Comparison of ENCODE assay signal across 8 cellular contexts in genomic region chrX:69163936-69164741, GRCh38. TPM values are rescaled to one million over a fixed set of nuclear protein-coding genes. Genes with fewer than 3 reads are reported as not detected.
DNase-seq lines count a peak whose midpoint lies in the region; ATAC-seq and TF ChIP-seq lines count a peak whose summit lies in the region.

No MANE protein-coding gene starts in this region.

- dilution Hi-C loops in IMR-90 (cut with HindIII; ENCODE audit: low sequenced_read_pairs, unreplicated experiment) = no loop called here

- 0 out of 2 replicates have a peak, but pooled peaks cover 5% of the 10 kb centered on the region for H3K9me1 ChIP-seq in IMR-90 (ENCODE audit: insufficient read depth, low read length)

- H2BK120ac ChIP-seq in IMR-90 (ENCODE audit: low read depth, low read length) = no peak overlapping the region

- ATAC-seq in IMR-90 (ENCODE audit: low read depth) (peak; percentile 50), right lobe of liver (peak; percentile 44 to 53 (median 48)), HG03135 (IDR thresholded peaks at IDR 0.05; ENCODE audit: unreplicated experiment) (no peak)

- H3K4ac ChIP-seq in IMR-90 (ENCODE audit: low read depth, low read length) = no peak overlapping the region; the same call in 1 of the 2 replicates

- H3K27me3 ChIP-seq in IMR-90 (ENCODE audit: control insufficient read depth, insufficient read depth, low read length) = peaks cover 8% of the 10 kb centered on the region
- H3K27me3 ChIP-seq in right lobe of liver = no peaks in the 10 kb centered on the region

- no peak for TF ChIP-seq RAD21 in IMR-90 (IDR thresholded peaks at IDR 0.05; ENCODE audit: low read length)

- BruUV-seq in IMR-90 (replicated peaks; lab: Mats Ljungman, UMichigan) = no TSS peak

- TF ChIP-seq CTCF in IMR-90 (conservative IDR thresholded peaks at IDR 0.05; ENCODE audit: low read depth, low read length) (no peak), choroid plexus epithelial cell (conservative IDR thresholded peaks at IDR 0.05; ENCODE audit: low read depth, low read length) (no peak), right lobe of liver (IDR thresholded peaks at IDR 0.05) (no peak)

- H2BK20ac ChIP-seq in IMR-90 (ENCODE audit: low read depth, low read length) = no peak overlapping the region

- H3K4me3 ChIP-seq in IMR-90 (ENCODE audit: insufficient read depth, low read depth, low read length) = peak overlapping the region; percentile 84
- peak overlapping the region; percentile 76 for H3K4me3 ChIP-seq in choroid plexus epithelial cell (ENCODE audit: low read depth, low read length)
- H3K4me3 ChIP-seq in right lobe of liver = peak overlapping the region; percentile 55 to 58 (median 57)

- H4K20me1 ChIP-seq in IMR-90 (ENCODE audit: insufficient read depth, low read length) = no peaks in the 10 kb centered on the region

- no peak overlapping the region for H4K8ac ChIP-seq in IMR-90 (ENCODE audit: low read depth in 2 of 2, low read length in 2 of 2)

- H3K9me3 ChIP-seq in IMR-90 (ENCODE audit: control insufficient read depth, insufficient read depth, low read length) (peaks cover 3% of the 10 kb centered on the region), right lobe of liver (no peaks in the 10 kb centered on the region)

- peak overlapping the region; percentile 60 for H2AK9ac ChIP-seq in IMR-90 (replicated peaks; ENCODE audit: low read depth, low read length, poor library complexity)

- H3K23ac ChIP-seq in IMR-90 (ENCODE audit: low read depth, low read length) = no peak overlapping the region

- intact Hi-C loops in IMR-90 (cut with micrococcal nuclease) (no loop called here), right lobe of liver (cut with DNase I) (no loop called here)

- no peak for TF ChIP-seq POLR2A in IMR-90 (IDR thresholded peaks at IDR 0.05; ENCODE audit: low read depth, low read length)
- TF ChIP-seq POLR2A in right lobe of liver (IDR thresholded peaks at IDR 0.05) = no peak

- 62% methylated on average over 7 of the region's 23 CpGs; no CpG with 5 or more reads in 1 of the 2 experiments for WGBS in IMR-90 (ENCODE audit: extremely low coverage in 2 of 2, insufficient read length in 1 of 2), 2 experiments
- WGBS in right lobe of liver (ENCODE audit: insufficient coverage, low coverage, low lambda C conversion rate, missing lambda C conversion rate) = 40% methylated on average over 23 of the region's 23 CpGs

- no peak overlapping the region for H2AK5ac ChIP-seq in IMR-90 (ENCODE audit: low read depth, low read length)

- H3K27ac ChIP-seq in IMR-90 (ENCODE audit: insufficient read depth, low read length) (no peak overlapping the region), right lobe of liver (no peak overlapping the region)

- peak overlapping the region; percentile 75 for H2AFZ ChIP-seq in IMR-90 (replicated peaks; ENCODE audit: low read length, poor library complexity)

- H3K18ac ChIP-seq in IMR-90 (ENCODE audit: low read depth, low read length) = no peak overlapping the region

- H2BK5ac ChIP-seq in IMR-90 (ENCODE audit: low read depth, low read length, poor library complexity, severe bottlenecking) = no peak overlapping the region

- H3K9ac ChIP-seq in IMR-90 (ENCODE audit: low read depth, low read length) = no peak overlapping the region

- peaks cover 0 to 8% of the 10 kb centered on the region in 2 experiments; a peak in 2 of 4 replicates for H3K79me1 ChIP-seq in IMR-90 (ENCODE audit: low read depth in 1 of 2, low read length in 2 of 2)

- peak overlapping the region; percentile 69 for H3K4me2 ChIP-seq in IMR-90 (ENCODE audit: low read depth, low read length)

- H3K4me1 ChIP-seq in IMR-90 (ENCODE audit: control insufficient read depth, insufficient read depth, low read length) = no peaks in the 10 kb centered on the region
- no peaks in the 10 kb centered on the region for H3K4me1 ChIP-seq in right lobe of liver

- POLR2A ChIA-PET in IMR-90 (lab: Charles Lee; ENCODE audit: unreplicated experiment) = no interaction called here

- DNase-seq in NCI-H1436 (lab: John Stamatoyannopoulos, UW) (peak; percentile 39), NCI-H1436 treated with DMSO at 0.1 percent for 48 hours (lab: John Stamatoyannopoulos, UW) (no peak), IMR-90 (no peak), choroid plexus epithelial cell (ENCODE audit: low read depth) (peak; percentile 20), right lobe of liver (no peak)
- DNase-seq in activated CD4-positive, CD25-positive, alpha-beta regulatory T cell treated with anti-CD3 and anti-CD28 coated beads, Interleukin-2, amount 50 U/mL, for 72 hours = peak; percentile 43
- DNase-seq in stimulated activated CD4-positive, alpha-beta T cell treated with anti-CD3 and anti-CD28 coated beads, TNF-alpha, amount 100 ng/mL, for 4 hours (ENCODE audit: low read depth in 3 of 3) = peak; percentile 7 to 49 (median 22)

- H3K56ac ChIP-seq in IMR-90 (ENCODE audit: extremely low read depth, insufficient read depth, low read length) = no peak overlapping the region

- in situ Hi-C loops in IMR-90 (cut with MboI; ENCODE audit: low sequenced_read_pairs) = no loop called here

- H3K36me3 ChIP-seq in IMR-90 (ENCODE audit: control insufficient read depth, insufficient read depth, low read length) (peaks cover 15% of the 10 kb centered on the region; the same call in 1 of the 2 replicates), right lobe of liver (no peaks in the 10 kb centered on the region)

- H4K91ac ChIP-seq in IMR-90 (ENCODE audit: insufficient read depth, low read depth, low read length) = no peak overlapping the region

- no peak overlapping the region for H3K14ac ChIP-seq in IMR-90 (replicated peaks; ENCODE audit: low read depth, low read length)

- H2BK15ac ChIP-seq in IMR-90 (ENCODE audit: low read depth, low read length) = no peak overlapping the region

- CTCF ChIA-PET in IMR-90 (lab: Yijun Ruan, JAX) = no interaction called here

- H4K5ac ChIP-seq in IMR-90 (ENCODE audit: low read depth, low read length) = no peak overlapping the region

TF ChIP-seq in IMR-90, 13 proteins besides CTCF, POLR2A, EP300 and RAD21:
- TF ChIP-seq MAZ (IDR thresholded peaks at IDR 0.05; ENCODE audit: borderline replicate concordance, low read depth, low read length) = no peak
- no peak for TF ChIP-seq NFE2L2 (IDR thresholded peaks at IDR 0.05; ENCODE audit: low read depth, low read length)
- TF ChIP-seq RCOR1 (IDR thresholded peaks at IDR 0.05; ENCODE audit: insufficient replicate concordance, low read length) = no peak
- no peak for TF ChIP-seq CEBPB (IDR thresholded peaks at IDR 0.05; ENCODE audit: low read depth, low read length)
- TF ChIP-seq SMC3 (IDR thresholded peaks at IDR 0.05; ENCODE audit: low read depth, low read length) = no peak
- TF ChIP-seq CHD1 (IDR thresholded peaks at IDR 0.05; ENCODE audit: low read depth, low read length) = no peak
- no peak for TF ChIP-seq MXI1 (IDR thresholded peaks at IDR 0.05; ENCODE audit: borderline replicate concordance, low read depth, low read length)
- no peak for TF ChIP-seq USF2 (IDR thresholded peaks at IDR 0.05; ENCODE audit: low read depth, low read length)
- TF ChIP-seq BHLHE40 (IDR thresholded peaks at IDR 0.05; ENCODE audit: low read depth, low read length) = no peak
- TF ChIP-seq RFX5 (IDR thresholded peaks at IDR 0.05; ENCODE audit: low read depth, low read length) = no peak
- no peak for TF ChIP-seq MAFK (IDR thresholded peaks at IDR 0.05; ENCODE audit: low read depth, low read length)
- TF ChIP-seq FOS (IDR thresholded peaks at IDR 0.05; ENCODE audit: low read depth, low read length) = no peak
- TF ChIP-seq ELK1 (IDR thresholded peaks at IDR 0.05; ENCODE audit: borderline replicate concordance, low read depth, low read length) = no peak
TF ChIP-seq in IMR-90: peak in this region for 0.

RNA-seq across cellular contexts. Expression of gene PJA1, which starts 1.1 kb away (rescaled TPM):
- total RNA-seq in IMR-90 (2012; rRNA removed) (24.4 and 26.7 TPM in 2 replicates), right lobe of liver (10 to 100 TPM in 1 of 6 experiments, 1 to 10 TPM in 5; 3.9 to 10.4 (median 6.7) TPM)
- 13.6 and 15.1 TPM in 2 replicates for polyA plus RNA-seq in IMR-90 (2012; rRNA removed)
- 10.4 and 10.6 TPM in 2 replicates for polyA plus RNA-seq in IMR-90 (2012; cell fraction: cytosol; rRNA removed)
- 5.0 and 9.7 TPM in 2 replicates for polyA plus RNA-seq in IMR-90 (2012; cell fraction: nucleus; rRNA removed; ENCODE audit: low replicate concordance)

Comparison
In these comparisons a context has a peak if more than half of its experiments do, and no peak if none do; other contexts are left out.
1. DNase-seq: peak in NCI-H1436 (single experiment), activated CD4-positive, CD25-positive, alpha-beta regulatory T cell treated with anti-CD3 and anti-CD28 coated beads, Interleukin-2, amount 50 U/mL, for 72 hours (single experiment), choroid plexus epithelial cell (single experiment) and stimulated activated CD4-positive, alpha-beta T cell treated with anti-CD3 and anti-CD28 coated beads, TNF-alpha, amount 100 ng/mL, for 4 hours (3 of 3); none in NCI-H1436 treated with DMSO at 0.1 percent for 48 hours (single experiment), IMR-90 (single experiment) and right lobe of liver (0 of 3).
2. Peak in every context shown above with its lines, with median percentiles within 50 percentile points of each other: H3K4me3 ChIP-seq.